ENCODE assay signal across 8 cellular contexts in genomic region chr11:113874096-113874919, GRCh38. TPM values are rescaled to one million over a fixed set of nuclear protein-coding genes. Genes with fewer than 3 reads are reported as not detected.
DNase-seq lines count a peak whose midpoint lies in the region; ATAC-seq lines count a peak whose summit lies in the region.

No MANE protein-coding gene starts in this region.

- peak overlapping the region; percentile 41 to 87 for H3K27ac Mint-ChIP-seq in effector memory CD8-positive, alpha-beta T cell
- peak overlapping the region; percentile 81 to 87 for H3K27ac Mint-ChIP-seq in natural killer cell treated with Interleukin-12 subunit alpha and Interleukin-12 subunit beta and Interleukin-15 and Interleukin-18, amount 100 ng/mL, for 72 hours

- peaks cover 48 to 63% of the 10 kb centered on the region in 2 donors for H3K4me1 Mint-ChIP-seq in effector memory CD8-positive, alpha-beta T cell (ENCODE audit: low read depth in 2 of 2)
- peaks cover 60 to 64% of the 10 kb centered on the region in 2 donors for H3K4me1 Mint-ChIP-seq in natural killer cell treated with Interleukin-12 subunit alpha and Interleukin-12 subunit beta and Interleukin-15 and Interleukin-18, amount 100 ng/mL, for 72 hours (ENCODE audit: low read depth in 2 of 2)

- H3K27me3 Mint-ChIP-seq in effector memory CD8-positive, alpha-beta T cell = no peaks in the 10 kb centered on the region
- H3K27me3 Mint-ChIP-seq in natural killer cell treated with Interleukin-12 subunit alpha and Interleukin-12 subunit beta and Interleukin-15 and Interleukin-18, amount 100 ng/mL, for 72 hours = no peaks in the 10 kb centered on the region

- H3K9me3 Mint-ChIP-seq in effector memory CD8-positive, alpha-beta T cell = no peaks in the 10 kb centered on the region
- H3K9me3 Mint-ChIP-seq in natural killer cell treated with Interleukin-12 subunit alpha and Interleukin-12 subunit beta and Interleukin-15 and Interleukin-18, amount 100 ng/mL, for 72 hours = no peaks in the 10 kb centered on the region

- H3K4me3 Mint-ChIP-seq in effector memory CD8-positive, alpha-beta T cell = peak overlapping the region; percentile 83
- peak overlapping the region; percentile 98 for H3K4me3 Mint-ChIP-seq in natural killer cell treated with Interleukin-12 subunit alpha and Interleukin-12 subunit beta and Interleukin-15 and Interleukin-18, amount 100 ng/mL, for 72 hours

- DNase-seq in NOMO-1 treated with DMSO at 0.1 percent for 48 hours (lab: John Stamatoyannopoulos, UW; ENCODE audit: unreplicated experiment) (peak; percentile 24), NOMO-1 (lab: John Stamatoyannopoulos, UW; ENCODE audit: unreplicated experiment in 2 of 2) (no peak), NCI-H526 (lab: John Stamatoyannopoulos, UW) (peak; percentile 41 to 77), SHP77 (lab: John Stamatoyannopoulos, UW) (no peak), GOT3 (lab: John Stamatoyannopoulos, UW) (no peak), D341Med (ENCODE audit: low spot score) (no peak)
- no peak for DNase-seq in effector memory CD8-positive, alpha-beta T cell
- no peak for DNase-seq in natural killer cell treated with Interleukin-12 subunit alpha and Interleukin-12 subunit beta and Interleukin-15 and Interleukin-18, amount 100 ng/mL, for 72 hours (ENCODE audit: low spot score)

- H3K36me3 Mint-ChIP-seq in effector memory CD8-positive, alpha-beta T cell (ENCODE audit: insufficient read depth) = peaks cover 18% of the 10 kb centered on the region
- H3K36me3 Mint-ChIP-seq in natural killer cell treated with Interleukin-12 subunit alpha and Interleukin-12 subunit beta and Interleukin-15 and Interleukin-18, amount 100 ng/mL, for 72 hours = peaks cover 10% of the 10 kb centered on the region

- peak; percentile 1 for ATAC-seq in effector memory CD8-positive, alpha-beta T cell (replicated peaks)
- ATAC-seq in natural killer cell treated with Interleukin-12 subunit alpha and Interleukin-12 subunit beta and Interleukin-15 and Interleukin-18, amount 100 ng/mL, for 72 hours = no peak

RNA-seq across cellular contexts. Expression of gene USP28, which starts 1.1 kb away (rescaled TPM):
- total RNA-seq in natural killer cell treated with Interleukin-12 subunit alpha and Interleukin-12 subunit beta and Interleukin-15 and Interleukin-18, amount 100 ng/mL, for 72 hours = 10 to 100 TPM; 63.7 to 67.3 TPM

RNA-seq across cellular contexts. Expression of gene HTR3B, which starts 30.3 kb away (rescaled TPM):
- not detected for total RNA-seq in natural killer cell treated with Interleukin-12 subunit alpha and Interleukin-12 subunit beta and Interleukin-15 and Interleukin-18, amount 100 ng/mL, for 72 hours

Comparison
In these comparisons a context has a peak if more than half of its experiments do, and no peak if none do; other contexts are left out.
1. DNase-seq: peak in NOMO-1 treated with DMSO at 0.1 percent for 48 hours (single experiment) and NCI-H526 (2 of 2); none in NOMO-1 (0 of 2), effector memory CD8-positive, alpha-beta T cell (0 of 3), natural killer cell treated with Interleukin-12 subunit alpha and Interleukin-12 subunit beta and Interleukin-15 and Interleukin-18, amount 100 ng/mL, for 72 hours (single experiment), SHP77 (0 of 2), GOT3 (single experiment) and D341Med (single experiment).